In genomic region chr4:81040175-81040659, GRCh38 we compare ENCODE assay signal across 8 cellular contexts. TPM values are rescaled to one million over a fixed set of nuclear protein-coding genes. Genes with fewer than 3 reads are reported as not detected.
DNase-seq lines count a peak whose midpoint lies in the region; ATAC-seq, FAIRE-seq and TF ChIP-seq lines count a peak whose summit lies in the region.

No MANE protein-coding gene starts in this region.

- H3K4me3 ChIP-seq in bronchial epithelial cell (ENCODE audit: low read depth, low read length), result no peak overlapping the region

- TF ChIP-seq CTCF in D721Med (IDR thresholded peaks at IDR 0.05; ENCODE audit: insufficient read depth, missing control alignments) (peak; percentile 89), bronchial epithelial cell (IDR thresholded peaks at IDR 0.05; ENCODE audit: insufficient read depth, low read length, severe bottlenecking) (peak; percentile 61)

- FAIRE-seq in D721Med (lab: Jason Lieb, UNC) (peak; percentile 6), bronchial epithelial cell (lab: Jason Lieb, UNC) (no peak)

- no peak for DNase-seq in D721Med (ENCODE audit: insufficient read length, low spot score)
- peak; percentile 11 for DNase-seq in NCI-H2029 treated with DMSO at 0.1 percent for 48 hours (lab: John Stamatoyannopoulos, UW)
- peak; percentile 38 for DNase-seq in bronchial epithelial cell (ENCODE audit: low read depth)
- peak; percentile 39 for DNase-seq in midbrain (lab: John Stamatoyannopoulos, UW)
- DNase-seq in stimulated activated CD8-positive, alpha-beta memory T cell treated with anti-CD3 and anti-CD28 coated beads, Interleukin-4, amount 100 ng/mL, for 48 hours, result no peak
- no peak for DNase-seq in NK-92 treated with Interleukin-12 subunit alpha and Interleukin-12 subunit beta, amount 100 ng/mL, for 24 hours (lab: John Stamatoyannopoulos, UW)

- H3K27me3 ChIP-seq in bronchial epithelial cell (ENCODE audit: control insufficient read depth, insufficient read depth, low read length), result peaks cover 1% of the 10 kb centered on the region

- ATAC-seq in GM19351 (IDR thresholded peaks at IDR 0.05; ENCODE audit: unreplicated experiment), result peak; percentile 67
- no peak for ATAC-seq in HG02588 (IDR thresholded peaks at IDR 0.05; ENCODE audit: unreplicated experiment)

- no peaks in the 10 kb centered on the region for H3K36me3 ChIP-seq in bronchial epithelial cell (ENCODE audit: control insufficient read depth, insufficient read depth, low read length)

RNA-seq across cellular contexts. Expression of gene BMP3, which starts 9.7 kb away (rescaled TPM):
- total RNA-seq in bronchial epithelial cell, result under 0.01 and 0.38 TPM in 2 replicates

Comparison
In these comparisons a context has a peak if more than half of its experiments do, and no peak if none do; other contexts are left out.
1. DNase-seq: peak in NCI-H2029 treated with DMSO at 0.1 percent for 48 hours (single experiment), bronchial epithelial cell (single experiment) and midbrain (single experiment); none in D721Med (single experiment), stimulated activated CD8-positive, alpha-beta memory T cell treated with anti-CD3 and anti-CD28 coated beads, Interleukin-4, amount 100 ng/mL, for 48 hours (single experiment) and NK-92 treated with Interleukin-12 subunit alpha and Interleukin-12 subunit beta, amount 100 ng/mL, for 24 hours (single experiment).